ENCODE assay signal across 8 cellular contexts in the genomic region with DNA sequence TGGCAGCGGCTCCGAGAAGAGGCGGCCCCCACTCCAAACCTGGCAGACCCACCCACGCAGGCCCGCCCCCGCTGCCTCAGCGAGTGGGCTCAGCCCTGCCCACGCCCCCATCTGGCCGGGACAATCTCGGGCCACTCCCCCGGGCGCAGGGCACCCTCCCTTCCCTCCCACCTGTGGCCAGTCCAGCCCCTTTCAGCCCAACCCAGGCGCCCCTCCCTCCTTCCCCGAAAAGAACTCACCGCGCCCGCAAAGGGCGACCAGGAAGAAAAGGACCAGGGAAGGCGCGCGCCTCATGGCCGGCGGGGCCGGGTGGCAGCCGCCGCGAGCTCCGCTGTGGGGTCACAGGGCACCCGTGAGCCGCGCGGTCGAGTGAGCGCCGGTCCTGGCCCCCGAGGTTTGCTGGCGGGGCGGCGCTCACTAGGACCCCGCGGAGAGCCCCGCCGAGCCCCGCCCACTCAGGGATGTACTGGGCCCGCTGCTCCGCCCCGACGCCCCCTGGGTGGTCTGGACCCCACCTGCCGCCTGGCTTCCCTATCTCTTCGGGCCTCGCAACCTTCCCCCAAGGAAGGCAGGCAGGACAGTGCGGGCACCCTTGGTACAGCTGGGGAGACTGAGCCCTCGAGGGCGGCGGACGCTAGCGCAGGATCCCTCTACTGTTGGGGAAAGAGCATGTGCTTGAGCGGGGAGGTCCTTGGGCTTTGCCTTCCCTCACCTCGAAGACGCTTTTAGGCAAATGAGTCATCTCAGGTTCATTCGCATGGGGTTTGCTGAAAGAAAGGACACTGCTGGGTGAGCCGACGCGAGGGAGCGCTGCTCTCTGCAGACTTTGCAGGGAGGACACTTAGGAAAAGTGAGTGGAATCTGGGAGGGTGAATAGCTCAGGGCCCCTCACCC. TPM values are rescaled to one million over a fixed set of nuclear protein-coding genes. Genes with fewer than 3 reads are reported as not detected.
DNase-seq lines count a peak whose midpoint lies in the region; ATAC-seq, FAIRE-seq and TF ChIP-seq lines count a peak whose summit lies in the region.

TSS of gene CHRNB4 (minus strand) at position 371 of the 894 bp plus-strand sequence. CDS start at position 294, 77 bp downstream.

- DNase-seq in AG04450 (ENCODE audit: low read depth, low spot score) (no peak), LoVo (ENCODE audit: low spot score) (peak; percentile 35), K562 (ENCODE audit: extremely low read depth in 1 of 4, low spot score in 3 of 4) (peak; percentile 45 to 88 (median 66)), left colon (peak; percentile 35 to 38), occipital lobe (lab: John Stamatoyannopoulos, UW) (no peak), OCI-M1 (lab: John Stamatoyannopoulos, UW) (no peak)

- 0 out of 2 replicates have a peak, but pooled peaks cover 3% of the 10 kb centered on the region for H4K20me1 ChIP-seq in K562 (replicated peaks; ENCODE audit: control insufficient read depth, insufficient read depth, low read length)

- POLR2A ChIA-PET in AG04450 (lab: Yijun Ruan, JAX), result no interaction called here
- POLR2A ChIA-PET in K562 (lab: Yijun Ruan, JAX), result interaction anchor here (0.6 to 1.3 kb wide), 2 partner anchors 12 to 28 kb away, joined by 3 to 4 read pairs; no protein-coding TSS in a partner anchor

- H3K4me1 ChIP-seq in K562 (replicated peaks in 1 of 2; ENCODE audit: control insufficient read depth in 2 of 2, insufficient read depth in 2 of 2, low read length in 2 of 2) (peaks cover 3 to 12% of the 10 kb centered on the region in 2 experiments; a peak in 3 of 5 replicates), thymus (ENCODE audit: control insufficient read depth, insufficient read depth, low read length) (peaks cover 37% of the 10 kb centered on the region)

- H3K9ac ChIP-seq in K562 (ENCODE audit: insufficient read depth in 1 of 2, low read depth in 2 of 2, low read length in 2 of 2), result peak within 1 kb of the TSS in 1 of 2 experiments; percentile 26; a peak in 1 of 4 replicates

- no peak for FAIRE-seq in K562 (lab: Jason Lieb, UNC)

- no TSS peak for BruUV-seq in K562 (replicated peaks; lab: Mats Ljungman, UMichigan)

- no peaks in the 10 kb centered on the region; the same call in 1 of the 2 replicates for H3K9me3 ChIP-seq in AG04450 (ENCODE audit: control insufficient read depth, insufficient read depth, low read length)
- no peaks in the 10 kb centered on the region for H3K9me3 ChIP-seq in K562 (replicated peaks; ENCODE audit: control insufficient read depth, insufficient read depth, low read depth, low read length)
- H3K9me3 ChIP-seq in thymus (ENCODE audit: control insufficient read depth), result no peaks in the 10 kb centered on the region

- CTCF ChIA-PET in AG04450 (lab: Charles Lee), result interaction anchor here (0.7 kb wide), 1 partner anchor 10 kb away, joined by 5 read pairs; no protein-coding TSS in a partner anchor
- CTCF ChIA-PET in K562 (lab: Yijun Ruan, JAX; ENCODE audit: low intra/inter-chr PET ratio), result interaction anchor here (1.1 kb wide), 1 partner anchor 67 kb away, joined by 3 read pairs; no protein-coding TSS in a partner anchor

- peak within 1 kb of the TSS; percentile 44 for H2AFZ ChIP-seq in K562 (ENCODE audit: low read depth, low read length)

- H3K27me3 ChIP-seq in AG04450 (ENCODE audit: control insufficient read depth, insufficient read depth, low read length) (peaks cover 29% of the 10 kb centered on the region), K562 (ENCODE audit: control insufficient read depth in 2 of 2, insufficient read depth in 2 of 2, low read length in 2 of 2) (peaks cover 11 to 30% of the 10 kb centered on the region in 2 experiments; a peak in 4 of 5 replicates), thymus (ENCODE audit: control insufficient read depth, insufficient read depth) (no peaks in the 10 kb centered on the region)

- no peak for TF ChIP-seq RAD21 in K562 (CRISPR knock-in tag; conservative IDR thresholded peaks at IDR 0.05 in 1 of 2, IDR thresholded peaks at IDR 0.05 in 1 of 2)

- intact Hi-C loops in K562 (cut with micrococcal nuclease) (no loop called here), left colon (cut with DNase I, micrococcal nuclease) (no loop called here)

- in situ Hi-C loops in K562 (cut with MboI), result no loop called here

- TF ChIP-seq EP300 in K562 (IDR thresholded peaks at IDR 0.05; ENCODE audit: low read length), result no peak

- ATAC-seq in K562, result peak; percentile 78
- ATAC-seq in left colon, result peak; percentile 82
- ATAC-seq in HG02870 (IDR thresholded peaks at IDR 0.05; ENCODE audit: unreplicated experiment), result no peak

- whole genome bisulfite sequencing in K562 (ENCODE audit: insufficient coverage, low coverage, missing lambda C conversion rate), result 13% methylated on average over 34 of the region's 65 CpGs
- 15% methylated on average over 63 of the region's 65 CpGs for WGBS in thymus

- H3K4me3 ChIP-seq in AG04450 (ENCODE audit: low read depth, low read length) (peak within 1 kb of the TSS; percentile 31), K562 (peak within 1 kb of the TSS; percentile 13; the same call in 1 of the 2 replicates), thymus (ENCODE audit: low read length) (peak within 1 kb of the TSS; percentile 66)

- no peaks in the 10 kb centered on the region for H3K9me1 ChIP-seq in K562 (ENCODE audit: control insufficient read depth, insufficient read depth, low read length)

- H3K36me3 ChIP-seq in K562 (ENCODE audit: control insufficient read depth, insufficient read depth, low read length), result no peaks in the 10 kb centered on the region
- no peaks in the 10 kb centered on the region for H3K36me3 ChIP-seq in thymus (ENCODE audit: control insufficient read depth, insufficient read depth)

- TF ChIP-seq POLR2A in K562 (conservative IDR thresholded peaks at IDR 0.05), result no peak

- no peak for TF ChIP-seq CTCF in AG04450 (IDR thresholded peaks at IDR 0.05; ENCODE audit: low read depth, low read length)
- TF ChIP-seq CTCF in K562 (IDR thresholded peaks at IDR 0.05 in 2 of 3, conservative IDR thresholded peaks at IDR 0.05 in 1 of 3; ENCODE audit: insufficient read depth in 2 of 3, low read depth in 1 of 3, low read length in 3 of 3), result 0 out of 6 replicates have a peak, but pooled peaks of 1 of the 3 experiments have one; percentile 17

- no peaks in the 10 kb centered on the region for H3K79me2 ChIP-seq in K562 (ENCODE audit: control insufficient read depth, insufficient read depth, low read length)

- H3K27ac ChIP-seq in AG04450 (ENCODE audit: low read depth, low read length), result no peak within 1 kb of the TSS
- no peak within 1 kb of the TSS for H3K27ac ChIP-seq in K562 (ENCODE audit: extremely low read depth, low read depth, low read length)
- H3K27ac ChIP-seq in thymus (ENCODE audit: low read depth), result no peak within 1 kb of the TSS

- peak within 1 kb of the TSS; percentile 35 for H3K4me2 ChIP-seq in K562 (ENCODE audit: insufficient read depth, low read length)

TF ChIP-seq in K562, 482 proteins besides CTCF, POLR2A, EP300 and RAD21 (continues in another document):
- TF ChIP-seq HINFP (tag; conservative IDR thresholded peaks at IDR 0.05; ENCODE audit: low read depth), result peak; percentile 81
- peak; percentile 61; the same call in 1 of the 2 replicates for TF ChIP-seq JUND (IDR thresholded peaks at IDR 0.05; ENCODE audit: borderline replicate concordance, low read depth, low read length)
- TF ChIP-seq JUND (tag; IDR thresholded peaks at IDR 0.05; ENCODE audit: borderline replicate concordance, low read depth, low read length), result peak; percentile 47; the same call in 1 of the 3 replicates

RNA-seq across cellular contexts. Expression of gene CHRNB4, which starts in this region (rescaled TPM):
- polyA plus RNA-seq in AG04450 (2011; rRNA removed), result not detected in 2 replicates
- not detected in 2 replicates for polyA minus RNA-seq in AG04450 (2011; rRNA and poly(A)+ RNA removed)
- not detected in 2 replicates for total RNA-seq in K562 (2011; cell fraction: chromatin; rRNA removed; ENCODE audit: low replicate concordance)
- not detected in 2 replicates for total RNA-seq in K562 (2011; cell fraction: nucleolus; rRNA removed)
- total RNA-seq in K562 (2011; cell fraction: nucleoplasm; rRNA removed), result not detected in 2 replicates
- total RNA-seq in K562 (2014; rRNA removed), result 0.18 TPM in 1 of 2 replicates, not detected in the other
- total RNA-seq in K562 (2014; rRNA removed; fragmentation: Illumina TruSeq; extraction: Trizol), result not detected in 2 replicates
- not detected in 2 replicates for total RNA-seq in K562 (2015; rRNA removed; fragmentation: Illumina TruSeq; extraction: Trizol)
- not detected in 2 replicates for total RNA-seq in K562 (2021)
- not detected in 2 replicates for polyA plus RNA-seq in K562 (2011; rRNA removed)
- 0.04 TPM in 1 of 2 replicates, not detected in the other for polyA plus RNA-seq in K562 (2011; cell fraction: cytosol; rRNA removed)
- 0.04 TPM in 1 of 2 replicates, not detected in the other for polyA plus RNA-seq in K562 (2011; cell fraction: nucleus; rRNA removed)
- not detected in 2 replicates for polyA plus RNA-seq in K562 (2012)
- polyA plus RNA-seq in K562 (2014; fragmentation: Illumina TruSeq; extraction: Trizol), result not detected in 2 replicates
- polyA plus RNA-seq in K562 (2014; fragmentation: Nextera tagmentation; extraction: Ambion mirVana), result under 1 TPM in 1 of 2 experiments, not detected in 1; 0.08 TPM
- polyA plus RNA-seq in K562 (2014; rRNA removed), result not detected in 2 replicates
- polyA minus RNA-seq in K562 (2011; rRNA and poly(A)+ RNA removed), result not detected in 2 replicates
- polyA minus RNA-seq in K562 (2011; cell fraction: cytosol; rRNA and poly(A)+ RNA removed), result not detected in 2 replicates
- not detected in 2 replicates for polyA minus RNA-seq in K562 (2011; cell fraction: nucleus; rRNA and poly(A)+ RNA removed)
- under 1 TPM in 1 of 2 donors, not detected in 1; 0.25 TPM for total RNA-seq in left colon
- polyA plus RNA-seq in thymus, result 0.62 TPM
- 1.1 TPM for total RNA-seq in occipital lobe

Comparison
In these comparisons a context has a peak if more than half of its experiments do, and no peak if none do; other contexts are left out.
1. Peak in DNase-seq, ATAC-seq, H3K4me3 ChIP-seq and H3K4me2 ChIP-seq in K562; RNA of the gene not detected or under 1 TPM.
2. Peak in DNase-seq and ATAC-seq in left colon; RNA of the gene not detected or under 1 TPM.
3. H3K4me3 ChIP-seq: peak in every context shown above with its lines; median percentile 66 in thymus; 31 in AG04450; 13 in K562.